12 cellular contexts compared by ENCODE assay signal in genomic region chr17:68289473-68289872, GRCh38. TPM values are rescaled to one million over a fixed set of nuclear protein-coding genes. Genes with fewer than 3 reads are reported as not detected.
DNase-seq lines count a peak whose midpoint lies in the region; ATAC-seq, FAIRE-seq and TF ChIP-seq lines count a peak whose summit lies in the region.
"Had no signal": no experiment of that assay in that cellular context is flagged by ENCODE, and none has a peak within 500 bp of the region (broad histone marks: within the 10 kb centered on the region; RNA-seq: fewer than 3 reads in every experiment).

No MANE protein-coding gene starts in this region.

- no peak overlapping the region for H2AFZ ChIP-seq in GM12878 (ENCODE audit: control insufficient read depth, low read depth, low read length)

- no TSS peak for BruUV-seq in GM12878 (replicated peaks; lab: Mats Ljungman, UMichigan)

- H3K27me3 Mint-ChIP-seq in naive thymus-derived CD4-positive, alpha-beta T cell: peaks cover 0 to 5% (median 0%) of the 10 kb centered on the region in 5 donors

- peaks cover 44 to 62% (median 55%) of the 10 kb centered on the region in 10 experiments for H3K4me1 ChIP-seq in BLaER1 treated with 17β-estradiol and CSF1 and Interleukin-3, amounts not matched to agents 10 nM and 100 nM
- H3K4me1 ChIP-seq in HUES48 (ENCODE audit: control insufficient read depth, insufficient read depth, low read length) (peaks cover 39% of the 10 kb centered on the region), GM12878 (ENCODE audit: control insufficient read depth, insufficient read depth, low read length) (peaks cover 16% of the 10 kb centered on the region)
- H3K4me1 ChIP-seq in naive thymus-derived CD4-positive, alpha-beta T cell (ENCODE audit: control insufficient read depth in 2 of 2, insufficient read depth in 2 of 2, low read length in 2 of 2): peaks cover 31 to 32% of the 10 kb centered on the region in 2 donors

- H3K27me3 ChIP-seq in BLaER1 treated with 17β-estradiol and CSF1 and Interleukin-3, amounts not matched to agents 10 nM and 100 nM: no peaks in the 10 kb centered on the region
- H3K27me3 ChIP-seq in HUES48 (ENCODE audit: control insufficient read depth, insufficient read depth, low read length) (peaks cover 42% of the 10 kb centered on the region), GM12878 (replicated peaks in 1 of 2; ENCODE audit: control insufficient read depth in 2 of 2, insufficient read depth in 2 of 2, low read length in 1 of 2) (no peaks in the 10 kb centered on the region)
- no peaks in the 10 kb centered on the region for H3K27me3 ChIP-seq in naive thymus-derived CD4-positive, alpha-beta T cell (ENCODE audit: control insufficient read depth in 2 of 2, insufficient read depth in 2 of 2, low read length in 2 of 2)

- H3K79me2 ChIP-seq in GM12878 (ENCODE audit: control insufficient read depth, insufficient read depth, low read length): peaks cover 40% of the 10 kb centered on the region

- peak overlapping the region; percentile 89 to 100 (median 98) for H3K4me2 ChIP-seq in BLaER1 treated with 17β-estradiol and CSF1 and Interleukin-3, amounts not matched to agents 10 nM and 100 nM
- peak overlapping the region; percentile 92 for H3K4me2 ChIP-seq in GM12878 (ENCODE audit: control insufficient read depth, insufficient read depth)

- no peaks in the 10 kb centered on the region for H4K20me1 ChIP-seq in BLaER1 treated with 17β-estradiol and CSF1 and Interleukin-3, amounts not matched to agents 10 nM and 100 nM
- H4K20me1 ChIP-seq in GM12878 (ENCODE audit: control insufficient read depth, insufficient read depth): no peaks in the 10 kb centered on the region

- TF ChIP-seq EP300 in GM12878 (IDR thresholded peaks at IDR 0.05; ENCODE audit: borderline replicate concordance in 1 of 2, control insufficient read depth in 1 of 2, low read depth in 2 of 2, low read length in 2 of 2): no peak

- intact Hi-C loops in GM12878 (cut with micrococcal nuclease; ENCODE audit: unreplicated experiment) (no loop called here), sciatic nerve (cut with DNase I) (no loop called here)
- intact Hi-C loops in naive thymus-derived CD4-positive, alpha-beta T cell (cut with micrococcal nuclease): no loop called here

- SMC1A ChIA-PET in GM12878 (lab: Charles Lee; ENCODE audit: uncharacterized antibody, unreplicated experiment): interaction anchor here (0.9 to 2.3 kb wide), 7 partner anchors 19 to 211 kb away, joined by 3 to 9 read pairs (median 4); no protein-coding TSS in a partner anchor

- peak overlapping the region; percentile 93 to 99 (median 98); a peak in 21 of 22 replicates for H3K9ac ChIP-seq in BLaER1 treated with 17β-estradiol and CSF1 and Interleukin-3, amounts not matched to agents 10 nM and 100 nM
- no peak overlapping the region for H3K9ac ChIP-seq in HUES48 (ENCODE audit: low read depth, low read length)
- H3K9ac ChIP-seq in GM12878 (ENCODE audit: control insufficient read depth, insufficient read depth, low read length): peak overlapping the region; percentile 98

- TF ChIP-seq RAD21 in GM12878 (IDR thresholded peaks at IDR 0.05; ENCODE audit: insufficient read depth, low read depth, low read length): no peak

- H3K36me3 Mint-ChIP-seq in naive thymus-derived CD4-positive, alpha-beta T cell: peaks cover 0 to 11% (median 0%) of the 10 kb centered on the region in 5 donors

- peaks cover 0 to 7% (median 0%) of the 10 kb centered on the region in 11 experiments; a peak in 3 of 22 replicates for H3K36me3 ChIP-seq in BLaER1 treated with 17β-estradiol and CSF1 and Interleukin-3, amounts not matched to agents 10 nM and 100 nM
- H3K36me3 ChIP-seq in HUES48 (ENCODE audit: control insufficient read depth, insufficient read depth, low read length): no peaks in the 10 kb centered on the region
- H3K36me3 ChIP-seq in GM12878 (ENCODE audit: control insufficient read depth in 2 of 2, insufficient read depth in 2 of 2, low read length in 1 of 2): no peaks in the 10 kb centered on the region
- H3K36me3 ChIP-seq in naive thymus-derived CD4-positive, alpha-beta T cell (ENCODE audit: control insufficient read depth in 2 of 3, insufficient read depth in 3 of 3, low read length in 3 of 3): no peaks in the 10 kb centered on the region

- H3K27ac ChIP-seq in BLaER1 treated with 17β-estradiol and CSF1 and Interleukin-3, amounts not matched to agents 10 nM and 100 nM: peak overlapping the region; percentile 94 to 100 (median 99); a peak in 21 of 22 replicates
- H3K27ac ChIP-seq in HUES48 (ENCODE audit: low read depth, low read length) (no peak overlapping the region), GM12878 (ENCODE audit: control insufficient read depth, insufficient read depth) (peak overlapping the region; percentile 95)
- peak overlapping the region; percentile 95 for H3K27ac ChIP-seq in naive thymus-derived CD4-positive, alpha-beta T cell (ENCODE audit: low read depth, low read length)

- ATAC-seq in GM12878 (no peak), sciatic nerve (no peak)
- ATAC-seq in naive thymus-derived CD4-positive, alpha-beta T cell: no peak

- H3K4me3 ChIP-seq in BLaER1 treated with 17β-estradiol and CSF1 and Interleukin-3, amounts not matched to agents 10 nM and 100 nM: peak overlapping the region; percentile 69 to 85 (median 80)
- H3K4me3 ChIP-seq in HUES48 (ENCODE audit: low read depth, low read length) (peak overlapping the region; percentile 66; the same call in 1 of the 2 replicates), GM12878 (peak overlapping the region; percentile 69)
- H3K4me3 ChIP-seq in naive thymus-derived CD4-positive, alpha-beta T cell (ENCODE audit: low read length): peak overlapping the region; percentile 92

- peaks cover 0 to 3% (median 0%) of the 10 kb centered on the region in 11 donors for H3K9me3 Mint-ChIP-seq in naive thymus-derived CD4-positive, alpha-beta T cell

- RAD21 ChIA-PET in GM12878 (lab: Charles Lee; ENCODE audit: unreplicated experiment): interaction anchor here (0.7 to 6.9 kb wide), 5 partner anchors 41 to 171 kb away, joined by 3 to 54 read pairs (median 4); partner anchors contain the start of gene WIPI1

- DNase-seq in GM12878 (ENCODE audit: low read depth, low spot score) (no peak), sciatic nerve (ENCODE audit: low spot score) (no peak), NCI-H510A (lab: John Stamatoyannopoulos, UW) (no peak), H54 (ENCODE audit: insufficient read length, low spot score) (no peak)
- no peak for DNase-seq in naive thymus-derived CD4-positive, alpha-beta T cell
- no peak for DNase-seq in activated effector memory CD4-positive, alpha-beta T cell treated with Interleukin-2 at 50 U/mL for 16 hours
- DNase-seq: OCI-M1, right cardiac atrium had no signal

- WGBS in GM12878 (ENCODE audit: insufficient coverage, insufficient replicate concordance, low lambda C conversion rate, missing lambda C conversion rate): 53% methylated on average over 7 of the region's 7 CpGs

- in situ Hi-C loops in GM12878 (cut with MboI): no loop called here

- CTCF ChIA-PET in GM12878 (lab: Yijun Ruan, JAX): interaction anchor here (0.8 to 4.9 kb wide), 5 partner anchors 26 to 176 kb away, joined by 3 to 27 read pairs (median 5); no protein-coding TSS in a partner anchor
- CTCF ChIA-PET in naive thymus-derived CD4-positive, alpha-beta T cell (lab: Charles Lee): interaction anchor here (0.5 to 2.6 kb wide), 6 partner anchors 24 to 220 kb away, joined by 3 to 10 read pairs (median 4); no protein-coding TSS in a partner anchor

- H3K4me3 Mint-ChIP-seq in naive thymus-derived CD4-positive, alpha-beta T cell: peak overlapping the region; percentile 88 to 100 (median 97)

- TF ChIP-seq CTCF in GM12878 (IDR thresholded peaks at IDR 0.05 in 2 of 3, conservative IDR thresholded peaks at IDR 0.05 in 1 of 3; ENCODE audit: control insufficient read depth in 2 of 3, extremely low read depth in 1 of 3, insufficient read depth in 1 of 3, low read depth in 3 of 3, low read length in 3 of 3): no peak

- peak overlapping the region in 8 of 9 donors; percentile 92 to 100 (median 98) for H3K27ac Mint-ChIP-seq in naive thymus-derived CD4-positive, alpha-beta T cell

- FAIRE-seq in GM12878 (lab: Jason Lieb, UNC) (no peak), H54 (lab: Jason Lieb, UNC) (no peak)
- FAIRE-seq: colon, D721Med had no signal

- POLR2A ChIA-PET in GM12878 (lab: Charles Lee): interaction anchor here (0.5 to 4.7 kb wide), 6 partner anchors 42 to 671 kb away, joined by 3 to 28 read pairs (median 4); partner anchors contain the start of genes AMZ2 and WIPI1
- POLR2A ChIA-PET in naive thymus-derived CD4-positive, alpha-beta T cell (lab: Charles Lee): interaction anchor here (0.5 to 6.7 kb wide), 19 partner anchors 8 to 169 kb away, joined by 3 to 84 read pairs (median 12); partner anchors contain the start of genes AMZ2 and WIPI1

- H3K9me3 ChIP-seq in BLaER1 treated with 17β-estradiol and CSF1 and Interleukin-3, amounts not matched to agents 10 nM and 100 nM (replicated peaks in 1 of 11): no peaks in the 10 kb centered on the region
- H3K9me3 ChIP-seq in HUES48 (ENCODE audit: control insufficient read depth, insufficient read depth, low read length) (no peaks in the 10 kb centered on the region), GM12878 (replicated peaks; ENCODE audit: control insufficient read depth, insufficient read depth, low read length) (no peaks in the 10 kb centered on the region)
- no peaks in the 10 kb centered on the region for H3K9me3 ChIP-seq in naive thymus-derived CD4-positive, alpha-beta T cell (ENCODE audit: control insufficient read depth in 2 of 3, low read length in 3 of 3)

- TF ChIP-seq POLR2A in GM12878 (IDR thresholded peaks at IDR 0.05; ENCODE audit: low read depth, low read length) (no peak), H54 (IDR thresholded peaks at IDR 0.05; ENCODE audit: low read depth, low read length) (no peak)

- H3K4me1 Mint-ChIP-seq in naive thymus-derived CD4-positive, alpha-beta T cell: peaks cover 28 to 74% (median 57%) of the 10 kb centered on the region in 7 donors

RNA-seq across cellular contexts. Expression of gene SLC16A6, which starts 1.5 kb away (rescaled TPM):
- total RNA-seq in GM12878 (2013; cell fraction: nucleolus; rRNA removed): 2.8 and 3.9 TPM in 2 replicates
- total RNA-seq in GM12878 (2014; rRNA removed): 7.5 TPM in 2 replicates
- total RNA-seq in GM12878 (2014; rRNA removed; fragmentation: Illumina TruSeq; extraction: Trizol): 7.7 and 8.0 TPM in 2 replicates
- 7.6 and 8.1 TPM in 2 replicates for total RNA-seq in GM12878 (2021)
- 3.0 TPM for polyA plus RNA-seq in GM12878 (2011; ENCODE audit: low read depth)
- 5.5 and 6.8 TPM in 2 replicates for polyA plus RNA-seq in GM12878 (2011; rRNA removed)
- 4.1 and 4.7 TPM in 2 replicates for polyA plus RNA-seq in GM12878 (2011; cell fraction: cytosol; rRNA removed)
- polyA plus RNA-seq in GM12878 (2011; cell fraction: nucleus; rRNA removed): 3.5 and 4.5 TPM in 2 replicates
- polyA plus RNA-seq in GM12878 (2012): 3.0 and 4.4 TPM in 2 replicates
- 8.8 and 8.9 TPM in 2 replicates for polyA plus RNA-seq in GM12878 (2014; fragmentation: Illumina TruSeq; extraction: Trizol)
- 1 to 10 TPM; 2.4 to 2.9 TPM for polyA plus RNA-seq in GM12878 (2014; fragmentation: Nextera tagmentation; extraction: Ambion mirVana)
- polyA plus RNA-seq in GM12878 (2014; rRNA removed): 5.8 and 6.6 TPM in 2 replicates
- 1 to 10 TPM; 4.1 to 5.3 TPM for polyA plus RNA-seq in GM12878 (2016; fragmentation: Nextera tagmentation; extraction: Ambion mirVana)
- polyA minus RNA-seq in GM12878 (2011; rRNA and poly(A)+ RNA removed): 10.6 and 12.1 TPM in 2 replicates
- polyA minus RNA-seq in GM12878 (2011; cell fraction: cytosol; rRNA and poly(A)+ RNA removed): 3.9 and 5.3 TPM in 2 replicates
- polyA minus RNA-seq in GM12878 (2011; cell fraction: nucleus; rRNA and poly(A)+ RNA removed): 1.7 and 3.3 TPM in 2 replicates
- total RNA-seq in naive thymus-derived CD4-positive, alpha-beta T cell: 10 to 100 TPM in 1 of 5 experiments, 1 to 10 TPM in 4; 4.0 to 12.5 (median 6.8) TPM
- polyA plus RNA-seq in naive thymus-derived CD4-positive, alpha-beta T cell: 1 to 10 TPM in 1 of 2 donors, under 1 TPM in 1; 0.74 to 1.1 TPM
- 1.1 TPM for total RNA-seq in sciatic nerve

RNA-seq across cellular contexts. Expression of gene ARSG, which starts 1.8 kb away (rescaled TPM):
- 68.9 and 84.0 TPM in 2 replicates for total RNA-seq in GM12878 (2013; cell fraction: nucleolus; rRNA removed)
- 6.6 and 10.4 TPM in 2 replicates for total RNA-seq in GM12878 (2014; rRNA removed)
- total RNA-seq in GM12878 (2014; rRNA removed; fragmentation: Illumina TruSeq; extraction: Trizol): 9.2 and 9.8 TPM in 2 replicates
- 7.7 and 9.0 TPM in 2 replicates for total RNA-seq in GM12878 (2021)
- polyA plus RNA-seq in GM12878 (2011; ENCODE audit: low read depth): 7.1 TPM
- 7.5 and 9.3 TPM in 2 replicates for polyA plus RNA-seq in GM12878 (2011; rRNA removed)
- polyA plus RNA-seq in GM12878 (2011; cell fraction: cytosol; rRNA removed): 5.9 and 6.5 TPM in 2 replicates
- polyA plus RNA-seq in GM12878 (2011; cell fraction: nucleus; rRNA removed): 13.2 and 15.0 TPM in 2 replicates
- 5.2 and 5.9 TPM in 2 replicates for polyA plus RNA-seq in GM12878 (2012)
- polyA plus RNA-seq in GM12878 (2014; fragmentation: Illumina TruSeq; extraction: Trizol): 13.5 and 16.6 TPM in 2 replicates
- 1 to 10 TPM; 2.9 to 3.2 TPM for polyA plus RNA-seq in GM12878 (2014; fragmentation: Nextera tagmentation; extraction: Ambion mirVana)
- 6.8 and 7.4 TPM in 2 replicates for polyA plus RNA-seq in GM12878 (2014; rRNA removed)
- polyA plus RNA-seq in GM12878 (2016; fragmentation: Nextera tagmentation; extraction: Ambion mirVana): 1 to 10 TPM; 8.3 to 9.2 TPM
- polyA minus RNA-seq in GM12878 (2011; rRNA and poly(A)+ RNA removed): 12.7 and 14.7 TPM in 2 replicates
- polyA minus RNA-seq in GM12878 (2011; cell fraction: cytosol; rRNA and poly(A)+ RNA removed): 2.7 and 4.0 TPM in 2 replicates
- 9.7 and 11.2 TPM in 2 replicates for polyA minus RNA-seq in GM12878 (2011; cell fraction: nucleus; rRNA and poly(A)+ RNA removed)
- total RNA-seq in naive thymus-derived CD4-positive, alpha-beta T cell: 10 to 100 TPM in 4 of 5 experiments, 1 to 10 TPM in 1; 7.3 to 20.0 (median 13.2) TPM
- 1 to 10 TPM; 7.9 to 8.5 TPM for polyA plus RNA-seq in naive thymus-derived CD4-positive, alpha-beta T cell
- total RNA-seq in sciatic nerve: 7.0 TPM

RNA-seq across cellular contexts. Expression of gene AMZ2, which starts 41.6 kb away (rescaled TPM):
- total RNA-seq in GM12878 (2013; cell fraction: nucleolus; rRNA removed): 37.2 and 37.7 TPM in 2 replicates
- total RNA-seq in GM12878 (2014; rRNA removed) (85.7 and 95.9 TPM in 2 replicates), GM12878 (2014; rRNA removed; fragmentation: Illumina TruSeq; extraction: Trizol) (101 and 104 TPM in 2 replicates), GM12878 (2021) (80.4 and 87.7 TPM in 2 replicates), sciatic nerve (62.1 TPM)
- polyA plus RNA-seq in GM12878 (2011; ENCODE audit: low read depth): 62.4 TPM
- polyA plus RNA-seq in GM12878 (2011; rRNA removed) (125 and 185 TPM in 2 replicates), GM12878 (2014; fragmentation: Illumina TruSeq; extraction: Trizol) (169 and 200 TPM in 2 replicates), GM12878 (2014; fragmentation: Nextera tagmentation; extraction: Ambion mirVana) (100 to 1,000 TPM; 127 to 135 TPM), GM12878 (2014; rRNA removed) (67.4 and 79.1 TPM in 2 replicates), GM12878 (2016; fragmentation: Nextera tagmentation; extraction: Ambion mirVana) (100 to 1,000 TPM; 182 to 189 TPM)
- 70.6 and 83.1 TPM in 2 replicates for polyA plus RNA-seq in GM12878 (2011; cell fraction: cytosol; rRNA removed)
- polyA plus RNA-seq in GM12878 (2011; cell fraction: nucleus; rRNA removed): 64.0 and 81.7 TPM in 2 replicates
- polyA plus RNA-seq in GM12878 (2012): 65.3 and 84.1 TPM in 2 replicates
- 40.2 and 51.5 TPM in 2 replicates for polyA minus RNA-seq in GM12878 (2011; rRNA and poly(A)+ RNA removed)
- polyA minus RNA-seq in GM12878 (2011; cell fraction: cytosol; rRNA and poly(A)+ RNA removed): 12.5 and 15.9 TPM in 2 replicates
- polyA minus RNA-seq in GM12878 (2011; cell fraction: nucleus; rRNA and poly(A)+ RNA removed): 20.1 and 27.3 TPM in 2 replicates
- total RNA-seq in naive thymus-derived CD4-positive, alpha-beta T cell: 10 to 100 TPM; 47.6 to 85.5 (median 73.8) TPM
- 100 to 1,000 TPM in 1 of 2 donors, 10 to 100 TPM in 1; 98.4 to 103 TPM for polyA plus RNA-seq in naive thymus-derived CD4-positive, alpha-beta T cell
